Comparison of ENCODE assay signal across 12 cellular contexts in genomic region chr16:14063618-14064581, GRCh38. TPM values are rescaled to one million over a fixed set of nuclear protein-coding genes. Genes with fewer than 3 reads are reported as not detected.
DNase-seq lines count a peak whose midpoint lies in the region; ATAC-seq, FAIRE-seq and TF ChIP-seq lines count a peak whose summit lies in the region.
"Had no signal": no experiment of that assay in that cellular context is flagged by ENCODE, and none has a peak within 500 bp of the region (broad histone marks: within the 10 kb centered on the region; RNA-seq: fewer than 3 reads in every experiment).

No MANE protein-coding gene starts in this region.

- TF ChIP-seq POLR2A in A549 (IDR thresholded peaks at IDR 0.05; ENCODE audit: low read length) = no peak

- no peak for FAIRE-seq in A549 (lab: Jason Lieb, UNC)

- no peak for DNase-seq in A549 (ENCODE audit: low read depth in 1 of 2, low spot score in 1 of 2)
- peak; percentile 18 for DNase-seq in EL
- DNase-seq in RPMI7951 (ENCODE audit: low read depth) = peak; percentile 15
- DNase-seq in lung (ENCODE audit: low spot score) = peak; percentile 22
- no peak for DNase-seq in SHP77 (lab: John Stamatoyannopoulos, UW)
- DNase-seq: C1 segment of cervical spinal cord; CD4-positive, alpha-beta T cell; DMS79 treated with DMSO at 0.1 percent for 48 hours; GM23248; H7 had no signal

- TF ChIP-seq CTCF in A549 (IDR thresholded peaks at IDR 0.05) (no peak), lung (IDR thresholded peaks at IDR 0.05; ENCODE audit: control extremely low read depth, extremely low read depth) (no peak)

- no peaks in the 10 kb centered on the region for H3K36me3 ChIP-seq in lung (ENCODE audit: control insufficient read depth in 2 of 2, insufficient read depth in 2 of 2, low read length in 2 of 2)

- TF ChIP-seq EP300 in A549 (IDR thresholded peaks at IDR 0.05) = no peak

- TF ChIP-seq RAD21 in A549 (conservative IDR thresholded peaks at IDR 0.05 in 1 of 2, IDR thresholded peaks at IDR 0.05 in 1 of 2) = no peak

- no peak overlapping the region for H3K4me2 ChIP-seq in A549

- H3K4me3 ChIP-seq in A549 (no peak overlapping the region), lung (no peak overlapping the region)
- H3K4me3 ChIP-seq: GM23248 had no signal

- no peaks in the 10 kb centered on the region for H3K9me3 ChIP-seq in A549
- peaks cover 0 to 2% of the 10 kb centered on the region in 2 donors for H3K9me3 ChIP-seq in lung (ENCODE audit: control insufficient read depth in 2 of 2, insufficient read depth in 1 of 2, low read length in 1 of 2)

- H3K4me1 ChIP-seq in A549 (no peaks in the 10 kb centered on the region), lung (ENCODE audit: control insufficient read depth in 2 of 2, insufficient read depth in 2 of 2, low read length in 2 of 2) (no peaks in the 10 kb centered on the region)

- H3K27ac ChIP-seq in A549 (no peak overlapping the region), lung (ENCODE audit: low read depth in 1 of 2, low read length in 1 of 2) (no peak overlapping the region)
- H3K27ac ChIP-seq: GM23248 had no signal

- 77% methylated on average over 6 of the region's 6 CpGs for WGBS in A549 (ENCODE audit: missing lambda C conversion rate)
- 92 to 98% methylated on average over 6 of the region's 6 CpGs for WGBS in lung, 2 donors

- no peaks in the 10 kb centered on the region for H3K27me3 ChIP-seq in lung (ENCODE audit: control insufficient read depth, insufficient read depth)

- CTCF ChIA-PET in A549 (lab: Yijun Ruan, JAX) = no interaction called here

- no peak for ATAC-seq in A549
- no peak for ATAC-seq in lung (ENCODE audit: insufficient read depth, low FRiP score)
- no peak for ATAC-seq in GM18873 (IDR thresholded peaks at IDR 0.05; ENCODE audit: low FRiP score, unreplicated experiment)
- no peak for ATAC-seq in GM19455 (IDR thresholded peaks at IDR 0.05; ENCODE audit: unreplicated experiment)

- POLR2A ChIA-PET in A549 (lab: Yijun Ruan, JAX) = no interaction called here

TF ChIP-seq in A549, 52 proteins besides CTCF, POLR2A, EP300 and RAD21:
- TF ChIP-seq HOXA7 (CRISPR knock-in tag; IDR thresholded peaks at IDR 0.05) (no peak), MAFK (IDR thresholded peaks at IDR 0.05; ENCODE audit: partially characterized antibody) (peak; percentile 65), HDAC2 (IDR thresholded peaks at IDR 0.05) (no peak)

RNA-seq across cellular contexts. Expression of gene MRTFB, which starts 7.2 kb away (rescaled TPM):
- polyA plus RNA-seq in A549 (2011; rRNA removed) = 24.2 and 39.7 TPM in 2 replicates
- polyA plus RNA-seq in A549 (2012; cell fraction: cytosol; rRNA removed) = 6.0 and 8.9 TPM in 2 replicates
- polyA plus RNA-seq in A549 (2012; cell fraction: nucleus; rRNA removed) = 14.7 and 18.7 TPM in 2 replicates
- polyA plus RNA-seq in A549 (2017; fragmentation: RNase III; extraction: RNeasy Plus Mini Kit Qiagen cat#74134 plus additional on column Dnase treatment) = 13.3 to 13.9 TPM (median 13.7 TPM) in 3 replicates
- polyA minus RNA-seq in A549 (2011; rRNA and poly(A)+ RNA removed) = 40.8 and 50.5 TPM in 2 replicates
- total RNA-seq in RPMI7951 (2014; rRNA removed; shearing (Covaris generic)) = 6.2 and 6.4 TPM in 2 replicates
- total RNA-seq in lung = 10 to 100 TPM; 45.5 to 50.9 TPM
- polyA plus RNA-seq in lung = 10 to 100 TPM in 1 of 2 donors, 1 to 10 TPM in 1; 8.8 to 10.1 TPM

Comparison
In these comparisons a context has a peak if more than half of its experiments do, and no peak if none do; other contexts are left out.
1. DNase-seq: peak in EL (single experiment), RPMI7951 (single experiment) and lung (single experiment); none in A549 (0 of 2) and SHP77 (0 of 2).